ENCODE assay signal across 19 cellular contexts in genomic region chr4:140870427-140870826, GRCh38.
DNase-seq lines count a peak whose midpoint lies in the region; ATAC-seq and TF ChIP-seq lines count a peak whose summit lies in the region.
"Had no signal": no experiment of that assay in that cellular context is flagged by ENCODE, and none has a peak within 500 bp of the region (broad histone marks: within the 10 kb centered on the region; RNA-seq: fewer than 3 reads in every experiment).

No MANE protein-coding gene starts in this region.

- no peak for TF ChIP-seq CTCF in HEK293 (tag by site-specific recombination; IDR thresholded peaks at IDR 0.05)
- no peak for TF ChIP-seq CTCF in esophagus muscularis mucosa (IDR thresholded peaks at IDR 0.05)

- TF ChIP-seq POLR2A in esophagus muscularis mucosa (IDR thresholded peaks at IDR 0.05; ENCODE audit: low read depth), result no peak

- H3K4me1 ChIP-seq in HEK293 (ENCODE audit: control insufficient read depth, insufficient read depth, low read length) (no peaks in the 10 kb centered on the region; the same call in 1 of the 2 replicates), esophagus muscularis mucosa (peaks cover 7 to 24% (median 14%) of the 10 kb centered on the region in 4 donors)

- WGBS in esophagus muscularis mucosa, result 88% methylated on average over 5 of the region's 5 CpGs

- CTCF ChIA-PET in HEK293 (lab: Yijun Ruan, JAX), result interaction anchor here (0.9 to 1.3 kb wide), 3 partner anchors 263 to 544 kb away, joined by 3 to 4 read pairs (median 3); partner anchors contain the start of gene RNF150

- DNase-seq in DMS53 (lab: John Stamatoyannopoulos, UW), result peak; percentile 55
- no peak for DNase-seq in DMS53 treated with DMSO at 0.1 percent for 48 hours (lab: John Stamatoyannopoulos, UW; ENCODE audit: unreplicated experiment)
- DNase-seq in NCI-H748 treated with DMSO at 0.1 percent for 48 hours (lab: John Stamatoyannopoulos, UW), result peak; percentile 25
- DNase-seq in esophagus muscularis mucosa (ENCODE audit: extremely low spot score), result peak; percentile 37
- DNase-seq in NCI-H128 (lab: John Stamatoyannopoulos, UW; ENCODE audit: unreplicated experiment), result no peak
- DNase-seq: 8988T; CD8-positive, alpha-beta T cell; GOT3; HFFc6; Kasumi-1; MM.1S; NCI-H1105 treated with DMSO at 0.1 percent for 48 hours; NCI-H2081 treated with DMSO at 0.1 percent for 48 hours; NCI-H774; T-cell; T-helper 9 cell had no signal

- intact Hi-C loops in esophagus muscularis mucosa (cut with DNase I), result no loop called here

- peaks cover 0 to 4% of the 10 kb centered on the region in 2 experiments; a peak in 1 of 3 replicates for H3K36me3 ChIP-seq in HEK293 (ENCODE audit: control insufficient read depth in 2 of 2, insufficient read depth in 1 of 2, low read length in 2 of 2)
- peaks cover 0 to 9% (median 0%) of the 10 kb centered on the region in 4 donors for H3K36me3 ChIP-seq in esophagus muscularis mucosa

- H3K27me3 ChIP-seq in esophagus muscularis mucosa, result no peaks in the 10 kb centered on the region

- TF ChIP-seq EP300 in esophagus muscularis mucosa (IDR thresholded peaks at IDR 0.05), result no peak

- POLR2A ChIA-PET in HEK293 (lab: Yijun Ruan, JAX), result no interaction called here

- H3K27ac ChIP-seq in HEK293 (ENCODE audit: extremely low read depth, low read depth, low read length), result no peak overlapping the region
- no peak overlapping the region for H3K27ac ChIP-seq in esophagus muscularis mucosa (replicated peaks in 1 of 4)

- H3K4me3 ChIP-seq in HEK293 (ENCODE audit: low read depth, low read length) (no peak overlapping the region), esophagus muscularis mucosa (no peak overlapping the region)

- no peaks in the 10 kb centered on the region for H3K9me3 ChIP-seq in HEK293 (ENCODE audit: control insufficient read depth, insufficient read depth, low read depth, low read length)
- H3K9me3 ChIP-seq in esophagus muscularis mucosa, result no peaks in the 10 kb centered on the region

- ATAC-seq in HG03354 (IDR thresholded peaks at IDR 0.05; ENCODE audit: poor library complexity, severe bottlenecking, unreplicated experiment) (no peak), HG03565 (IDR thresholded peaks at IDR 0.05; ENCODE audit: unreplicated experiment) (no peak)
- ATAC-seq: CD8-positive, alpha-beta T cell; T-cell had no signal

TF ChIP-seq in HEK293, 187 proteins besides CTCF, POLR2A, EP300 and RAD21 (continues in another document):
- TF ChIP-seq ZNF670 (tag by site-specific recombination; IDR thresholded peaks at IDR 0.05; ENCODE audit: low read depth), result no peak
- no peak for TF ChIP-seq ZNF404 (tag by site-specific recombination; IDR thresholded peaks at IDR 0.05)
- no peak for TF ChIP-seq ZEB2 (tag by site-specific recombination; IDR thresholded peaks at IDR 0.05)
- no peak for TF ChIP-seq PRDM4 (tag by site-specific recombination; IDR thresholded peaks at IDR 0.05)
- TF ChIP-seq REPIN1 (tag by site-specific recombination; IDR thresholded peaks at IDR 0.05; ENCODE audit: low read depth), result no peak
- TF ChIP-seq ZNF600 (tag by site-specific recombination; IDR thresholded peaks at IDR 0.05), result peak; percentile 30; the same call in 1 of the 2 replicates
- no peak for TF ChIP-seq SP3 (tag by site-specific recombination; IDR thresholded peaks at IDR 0.05)
- TF ChIP-seq ZNF362 (tag by site-specific recombination; IDR thresholded peaks at IDR 0.05), result no peak
- no peak for TF ChIP-seq GLI4 (tag by site-specific recombination; IDR thresholded peaks at IDR 0.05)
- TF ChIP-seq, protein P1, sequence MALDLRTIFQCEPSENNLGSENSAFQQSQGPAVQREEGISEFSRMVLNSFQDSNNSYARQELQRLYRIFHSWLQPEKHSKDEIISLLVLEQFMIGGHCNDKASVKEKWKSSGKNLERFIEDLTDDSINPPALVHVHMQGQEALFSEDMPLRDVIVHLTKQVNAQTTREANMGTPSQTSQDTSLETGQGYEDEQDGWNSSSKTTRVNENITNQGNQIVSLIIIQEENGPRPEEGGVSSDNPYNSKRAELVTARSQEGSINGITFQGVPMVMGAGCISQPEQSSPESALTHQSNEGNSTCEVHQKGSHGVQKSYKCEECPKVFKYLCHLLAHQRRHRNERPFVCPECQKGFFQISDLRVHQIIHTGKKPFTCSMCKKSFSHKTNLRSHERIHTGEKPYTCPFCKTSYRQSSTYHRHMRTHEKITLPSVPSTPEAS (tag by site-specific recombination; IDR thresholded peaks at IDR 0.05), result peak; percentile 52; the same call in 1 of the 2 replicates
- TF ChIP-seq AEBP2 (tag by site-specific recombination; IDR thresholded peaks at IDR 0.05; ENCODE audit: borderline replicate concordance), result no peak
- TF ChIP-seq ZNF571 (tag by site-specific recombination; IDR thresholded peaks at IDR 0.05), result no peak
- TF ChIP-seq SCRT1 (tag by site-specific recombination; IDR thresholded peaks at IDR 0.05; ENCODE audit: borderline replicate concordance), result peak; percentile 9; the same call in 1 of the 2 replicates
- no peak for TF ChIP-seq ZNF707 (tag by site-specific recombination; IDR thresholded peaks at IDR 0.05)
- no peak for TF ChIP-seq ZNF514 (tag by site-specific recombination; IDR thresholded peaks at IDR 0.05)
- TF ChIP-seq ZNF169 (tag by site-specific recombination; IDR thresholded peaks at IDR 0.05), result no peak
- TF ChIP-seq ZNF280D (tag by site-specific recombination; IDR thresholded peaks at IDR 0.05), result no peak
- no peak for TF ChIP-seq ZNF658 (tag by site-specific recombination; IDR thresholded peaks at IDR 0.05)
- TF ChIP-seq ZIC2 (tag by site-specific recombination; IDR thresholded peaks at IDR 0.05), result peak; percentile 95
- TF ChIP-seq ZNF140 (tag by site-specific recombination; IDR thresholded peaks at IDR 0.05), result no peak
- TF ChIP-seq ZFP37 (tag by site-specific recombination; IDR thresholded peaks at IDR 0.05), result no peak

Comparison
In these comparisons a context has a peak if more than half of its experiments do, and no peak if none do; other contexts are left out.
1. DNase-seq: peak in DMS53 (single experiment), NCI-H748 treated with DMSO at 0.1 percent for 48 hours (single experiment) and esophagus muscularis mucosa (single experiment); none in DMS53 treated with DMSO at 0.1 percent for 48 hours (single experiment) and NCI-H128 (single experiment).